Comparison of ENCODE assay signal across 9 cellular contexts in the genomic region with DNA sequence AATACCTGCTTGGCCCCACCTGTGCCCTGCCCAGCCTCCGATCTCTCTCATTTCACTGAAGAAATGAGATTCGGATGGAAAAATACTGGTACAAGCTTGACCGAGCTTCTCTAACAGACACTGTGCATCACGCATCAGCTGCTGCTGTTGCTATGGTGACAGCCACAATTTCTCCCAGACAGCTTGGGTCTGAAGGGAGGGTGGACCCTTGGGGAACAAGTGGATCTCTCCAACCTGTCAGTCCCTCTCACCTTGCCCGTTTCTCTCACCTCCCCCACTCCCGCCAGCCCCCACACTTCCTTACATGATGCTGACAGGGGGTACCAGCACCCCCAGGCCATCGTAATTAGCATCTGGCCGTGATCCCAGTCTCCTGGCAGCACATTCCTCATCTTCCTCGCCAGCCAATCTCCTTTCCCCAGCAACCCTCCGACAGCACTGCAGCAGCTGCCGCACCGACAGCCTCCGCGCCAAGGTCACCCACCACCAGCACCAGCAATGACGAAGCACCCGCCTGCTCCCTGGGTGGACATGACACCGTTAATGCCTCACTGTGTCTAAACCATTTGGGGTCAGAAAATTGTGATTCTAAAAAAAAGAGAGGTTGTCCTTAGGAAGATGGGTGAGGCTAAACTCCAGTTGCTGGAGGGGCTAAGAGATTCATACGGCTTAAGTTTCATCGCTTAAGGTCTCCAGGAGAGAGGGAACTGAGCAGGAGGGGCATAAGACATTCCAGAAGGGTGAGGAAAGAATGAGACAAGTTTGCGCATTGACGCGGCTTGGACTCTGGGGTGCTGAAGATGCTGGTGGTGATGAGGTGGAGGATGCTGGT. TPM values are rescaled to one million over a fixed set of nuclear protein-coding genes. Genes with fewer than 3 reads are reported as not detected.
DNase-seq lines count a peak whose midpoint lies in the region; ATAC-seq, FAIRE-seq and TF ChIP-seq lines count a peak whose summit lies in the region.
"Had no signal": no experiment of that assay in that cellular context is flagged by ENCODE, and none has a peak within 500 bp of the region (broad histone marks: within the 10 kb centered on the region; RNA-seq: fewer than 3 reads in every experiment).

No MANE protein-coding gene starts in this region.

- H3K27me3 ChIP-seq in pancreas: no peaks in the 10 kb centered on the region
- H3K27me3 ChIP-seq in spleen (replicated peaks in 1 of 7): peaks cover 0 to 30% (median 9%) of the 10 kb centered on the region in 7 donors

- H3K9me3 Mint-ChIP-seq in glutamatergic neuron (ENCODE audit: unreplicated experiment): peaks cover 2% of the 10 kb centered on the region

- H3K4me1 ChIP-seq in pancreas: no peaks in the 10 kb centered on the region
- H3K4me1 ChIP-seq in spleen: peaks cover 0 to 16% (median 2%) of the 10 kb centered on the region in 6 donors

- no peak for TF ChIP-seq CTCF in AG09309 (IDR thresholded peaks at IDR 0.05; ENCODE audit: control insufficient read depth, insufficient read depth, low read depth, low read length, missing control alignments)
- TF ChIP-seq CTCF in WI38 (IDR thresholded peaks at IDR 0.05; ENCODE audit: low read depth, low read length): no peak
- no peak for TF ChIP-seq CTCF in glutamatergic neuron (IDR thresholded peaks at IDR 0.05; ENCODE audit: partially characterized antibody, unreplicated experiment)
- no peak for TF ChIP-seq CTCF in pancreas (IDR thresholded peaks at IDR 0.05)
- no peak for TF ChIP-seq CTCF in spleen (IDR thresholded peaks at IDR 0.05 in 8 of 11, conservative IDR thresholded peaks at IDR 0.05 in 3 of 11)

- H3K4me3 ChIP-seq in AG09309 (ENCODE audit: control insufficient read depth, low read depth, low read length) (peak overlapping the region; percentile 23), WI38 (ENCODE audit: low read depth, low read length) (peak overlapping the region; percentile 40), pancreas (no peak overlapping the region), spleen (no peak overlapping the region)
- H3K4me3 ChIP-seq: HAP-1 had no signal

- H3K4me1 Mint-ChIP-seq in glutamatergic neuron (ENCODE audit: low read depth, unreplicated experiment): peaks cover 9% of the 10 kb centered on the region

- 18 to 22% methylated on average over 22 of the region's 22 CpGs for WGBS in pancreas, 2 donors
- WGBS in spleen, 5 donors: 27 to 42% (median 33%) methylated on average over 22 of the region's 22 CpGs

- peaks cover 5% of the 10 kb centered on the region for H3K27me3 Mint-ChIP-seq in glutamatergic neuron (ENCODE audit: unreplicated experiment)

- peak; percentile 20 for DNase-seq in AG09309 (ENCODE audit: low read depth)
- DNase-seq in glutamatergic neuron: peak; percentile 74
- peak; percentile 23 to 60 (median 44) for DNase-seq in pancreas
- DNase-seq in spleen: no peak

- H3K27ac ChIP-seq in pancreas (peak overlapping the region in 1 of 4 donors; percentile 22), spleen (no peak overlapping the region)

- H3K4me3 Mint-ChIP-seq in glutamatergic neuron (ENCODE audit: unreplicated experiment): peak overlapping the region; percentile 77

- intact Hi-C loops in pancreas (cut with DNase I) (no loop called here), spleen (cut with DNase I; ENCODE audit: low total_unique reads) (no loop called here)

- H3K27ac Mint-ChIP-seq in glutamatergic neuron (ENCODE audit: unreplicated experiment): peak overlapping the region; percentile 88

- no peak for TF ChIP-seq POLR2A in spleen (IDR thresholded peaks at IDR 0.05)

- no peak for FAIRE-seq in pancreas (lab: Jason Lieb, UNC)

- ATAC-seq in HG03175 (IDR thresholded peaks at IDR 0.05; ENCODE audit: unreplicated experiment) (peak; percentile 44), pancreas (peak; percentile 67 to 84 (median 77)), GM18867 (IDR thresholded peaks at IDR 0.05; ENCODE audit: unreplicated experiment) (no peak), HG02981 (IDR thresholded peaks at IDR 0.05; ENCODE audit: unreplicated experiment) (no peak)

- no peaks in the 10 kb centered on the region for H3K36me3 Mint-ChIP-seq in glutamatergic neuron (ENCODE audit: unreplicated experiment)

- H3K36me3 ChIP-seq in pancreas (no peaks in the 10 kb centered on the region), spleen (no peaks in the 10 kb centered on the region)
- H3K36me3 ChIP-seq: HAP-1 had no signal

- H3K9me3 ChIP-seq in pancreas (no peaks in the 10 kb centered on the region), spleen (no peaks in the 10 kb centered on the region)
- H3K9me3 ChIP-seq: HAP-1 had no signal

RNA-seq across cellular contexts. Expression of a gene that starts 58.6 kb away (rescaled TPM):
- 91.6 TPM for total RNA-seq in glutamatergic neuron (ENCODE audit: unreplicated experiment)
- 10 to 100 TPM; 15.6 to 33.9 (median 21.9) TPM for total RNA-seq in pancreas
- 10 to 100 TPM; 22.5 to 27.7 TPM for polyA plus RNA-seq in pancreas
- 10 to 100 TPM; 45.4 to 67.8 (median 66.9) TPM for total RNA-seq in spleen
- polyA plus RNA-seq in spleen: 10 to 100 TPM in 2 of 3 donors, 1 to 10 TPM in 1; 6.5 to 13.8 (median 13.2) TPM

Comparison
In these comparisons a context has a peak if more than half of its experiments do, and no peak if none do; other contexts are left out.
1. H3K4me3 ChIP-seq: peak in AG09309 (single experiment) and WI38 (single experiment); none in pancreas (0 of 4) and spleen (0 of 8).
2. ATAC-seq: peak in HG03175 (single experiment) and pancreas (4 of 4); none in GM18867 (single experiment) and HG02981 (single experiment).